ENCODE assay signal across 16 cellular contexts in the genomic region with DNA sequence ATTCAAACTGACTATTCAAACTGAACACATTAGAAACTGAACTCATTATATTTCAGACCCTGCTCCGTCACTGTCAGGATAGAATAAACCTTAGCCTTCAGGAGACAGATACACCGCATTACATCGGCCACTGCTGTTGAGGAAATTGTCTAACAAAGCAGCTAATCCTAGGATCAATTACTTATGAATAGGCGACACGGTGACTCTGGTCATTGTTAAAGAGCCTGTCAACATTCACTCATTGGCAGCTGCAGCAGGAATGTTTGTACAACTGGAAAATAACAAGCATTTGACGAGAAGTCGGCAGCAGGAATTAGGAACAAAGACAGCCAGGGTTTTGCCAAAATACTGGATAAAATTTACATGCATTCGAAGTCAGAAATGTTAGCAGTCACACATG.
DNase-seq lines count a peak whose midpoint lies in the region; ATAC-seq, FAIRE-seq and TF ChIP-seq lines count a peak whose summit lies in the region.
"Had no signal": no experiment of that assay in that cellular context is flagged by ENCODE, and none has a peak within 500 bp of the region (broad histone marks: within the 10 kb centered on the region; RNA-seq: fewer than 3 reads in every experiment).

No MANE protein-coding gene starts in this region.

- no peak overlapping the region for H2AK5ac ChIP-seq in H1 (ENCODE audit: low read depth, low read length)

- H4K5ac ChIP-seq in H1 (ENCODE audit: insufficient read length, low read depth, low read length): no peak overlapping the region

- H3K4me1 ChIP-seq in H1 (replicated peaks in 1 of 4; ENCODE audit: control insufficient read depth in 3 of 4, insufficient read depth in 4 of 4, low read length in 3 of 4): peaks cover 0 to 6% (median 1%) of the 10 kb centered on the region in 4 experiments; a peak in 2 of 7 replicates
- H3K4me1 ChIP-seq: BLaER1 treated with 17β-estradiol and CSF1 and Interleukin-3, amounts not matched to agents 10 nM and 100 nM had no signal

- H3K79me2 ChIP-seq in H1 (ENCODE audit: control insufficient read depth in 1 of 2, insufficient read depth in 2 of 2, low read length in 2 of 2): no peaks in the 10 kb centered on the region

- H3K4ac ChIP-seq in H1 (replicated peaks; ENCODE audit: insufficient read length, low read depth, low read length): no peak overlapping the region

- H3K14ac ChIP-seq in H1 (ENCODE audit: insufficient read length): no peak overlapping the region

- no peak overlapping the region for H3K27ac ChIP-seq in H1 (ENCODE audit: low read depth, low read length)
- H3K27ac ChIP-seq: BLaER1 treated with 17β-estradiol and CSF1 and Interleukin-3, amounts not matched to agents 10 nM and 100 nM; epithelial cell of prostate had no signal

- CTCF ChIA-PET in H1 (lab: Charles Lee; ENCODE audit: partially characterized antibody): no interaction called here

- ATAC-seq in SK-N-SH treated with all-trans-retinoic acid at 6 μM for 48 hours (no peak), GM21423 (IDR thresholded peaks at IDR 0.05; ENCODE audit: unreplicated experiment) (no peak)
- ATAC-seq: activated CD4-positive, CD25-positive, alpha-beta regulatory T cell treated with anti-CD3 and anti-CD28 coated beads, Interleukin-2, amount 50 U/mL, for 24 hours; stimulated activated memory B cell treated with anti-CD40 and anti-IgM and Interleukin-4, amounts not matched to agents 10 μg/mL and 1 μg/mL and 100 μg/mL, for 72 hours had no signal

- H2BK12ac ChIP-seq in H1 (ENCODE audit: low read depth, low read length): no peak overlapping the region

- H4K91ac ChIP-seq in H1 (replicated peaks; ENCODE audit: insufficient read length, low read length): no peak overlapping the region

- no peak overlapping the region for H3K4me3 ChIP-seq in LNCaP clone FGC (ENCODE audit: low read depth, low read length)
- H3K4me3 ChIP-seq in H1 (ENCODE audit: extremely low read depth in 1 of 4, insufficient read depth in 2 of 4, low read depth in 3 of 4, low read length in 4 of 4): no peak overlapping the region; a peak in 1 of 8 replicates
- H3K4me3 ChIP-seq: BLaER1 treated with 17β-estradiol and CSF1 and Interleukin-3, amounts not matched to agents 10 nM and 100 nM had no signal

- H3K23ac ChIP-seq in H1 (ENCODE audit: insufficient read length): no peak overlapping the region

- no peak overlapping the region for H2BK120ac ChIP-seq in H1 (replicated peaks; ENCODE audit: low read depth, low read length)

- TF ChIP-seq CTCF in LNCaP clone FGC (IDR thresholded peaks at IDR 0.05; ENCODE audit: control insufficient read depth, extremely low read depth, insufficient read depth): no peak
- TF ChIP-seq CTCF in H1 (IDR thresholded peaks at IDR 0.05; ENCODE audit: control extremely low read depth in 1 of 3, insufficient read depth in 1 of 3, low read depth in 1 of 3, low read length in 3 of 3): no peak

- H3K36me3 ChIP-seq in H1 (ENCODE audit: control insufficient read depth in 2 of 4, insufficient read depth in 4 of 4, low read length in 3 of 4): no peaks in the 10 kb centered on the region
- H3K36me3 ChIP-seq: BLaER1 treated with 17β-estradiol and CSF1 and Interleukin-3, amounts not matched to agents 10 nM and 100 nM had no signal

- no peak for TF ChIP-seq EP300 in H1 (IDR thresholded peaks at IDR 0.05; ENCODE audit: borderline replicate concordance in 1 of 2, low read depth in 2 of 2, low read length in 2 of 2)

- no peak overlapping the region for H2BK20ac ChIP-seq in H1 (ENCODE audit: low read length)

- whole genome bisulfite sequencing in H1 (ENCODE audit: extremely low coverage in 1 of 2, insufficient coverage in 1 of 2, insufficient read length in 1 of 2, insufficient replicate concordance in 2 of 2, low coverage in 1 of 2, low lambda C conversion rate in 2 of 2, missing lambda C conversion rate in 1 of 2), 2 experiments: 60% methylated on average over 8 of the region's 8 CpGs; no CpG with 5 or more reads in 1 of the 2 experiments

- H2BK5ac ChIP-seq in H1 (ENCODE audit: low read depth, low read length): no peak overlapping the region

- POLR2A ChIA-PET in H1 (lab: Charles Lee; ENCODE audit: partially characterized antibody): no interaction called here

- no peak for FAIRE-seq in H1 (lab: Jason Lieb, UNC)

- H2BK15ac ChIP-seq in H1 (ENCODE audit: low read length): no peak overlapping the region

- H3K18ac ChIP-seq in H1 (ENCODE audit: extremely low read depth, low read length): no peak overlapping the region

- TF ChIP-seq POLR2A in H1 (IDR thresholded peaks at IDR 0.05; ENCODE audit: control extremely low read depth in 1 of 2, low read depth in 2 of 2, low read length in 2 of 2): no peak

- no peaks in the 10 kb centered on the region for H3K23me2 ChIP-seq in H1 (ENCODE audit: low read depth, low read length)

- H3K79me1 ChIP-seq in H1 (ENCODE audit: low read depth, low read length): no peaks in the 10 kb centered on the region

- no peaks in the 10 kb centered on the region for H4K20me1 ChIP-seq in H1 (replicated peaks in 1 of 2; ENCODE audit: control insufficient read depth in 1 of 2, insufficient read depth in 2 of 2, low read length in 2 of 2)
- H4K20me1 ChIP-seq: BLaER1 treated with 17β-estradiol and CSF1 and Interleukin-3, amounts not matched to agents 10 nM and 100 nM had no signal

- no peaks in the 10 kb centered on the region for H3K9me3 ChIP-seq in H1 (ENCODE audit: insufficient read depth in 2 of 2, low read depth in 1 of 2, low read length in 1 of 2)

- peak; percentile 27 for DNase-seq in COLO668 (lab: John Stamatoyannopoulos, UW; ENCODE audit: unreplicated experiment)
- peak; percentile 10 for DNase-seq in LNCaP clone FGC (ENCODE audit: low read depth)
- peak; percentile 2 for DNase-seq in NCI-H510A (lab: John Stamatoyannopoulos, UW)
- no peak for DNase-seq in H1 (ENCODE audit: low read depth in 1 of 2, low spot score in 2 of 2)
- no peak for DNase-seq in NCI-H226
- no peak for DNase-seq in HCEC 1CT
- DNase-seq: cortex of kidney, foreskin melanocyte, midbrain, NCI-H2171 had no signal

- H3K27me3 ChIP-seq in H1 (replicated peaks in 1 of 4; ENCODE audit: control insufficient read depth in 3 of 4, extremely low read depth in 1 of 4, insufficient read depth in 3 of 4, low read length in 3 of 4): no peaks in the 10 kb centered on the region
- H3K27me3 ChIP-seq: BLaER1 treated with 17β-estradiol and CSF1 and Interleukin-3, amounts not matched to agents 10 nM and 100 nM had no signal

- no peak overlapping the region for H3K9ac ChIP-seq in H1 (replicated peaks in 1 of 4; ENCODE audit: extremely low read depth in 1 of 4, low read depth in 3 of 4, low read length in 3 of 4)
- H3K9ac ChIP-seq: BLaER1 treated with 17β-estradiol and CSF1 and Interleukin-3, amounts not matched to agents 10 nM and 100 nM had no signal

- H3K4me2 ChIP-seq in H1 (ENCODE audit: insufficient read depth in 1 of 2, low read depth in 2 of 2, low read length in 2 of 2): peak overlapping the region; percentile 10 to 26; a peak in 2 of 4 replicates
- H3K4me2 ChIP-seq: BLaER1 treated with 17β-estradiol and CSF1 and Interleukin-3, amounts not matched to agents 10 nM and 100 nM had no signal

- TF ChIP-seq RAD21 in H1 (IDR thresholded peaks at IDR 0.05 in 1 of 2, conservative IDR thresholded peaks at IDR 0.05 in 1 of 2; ENCODE audit: low read depth in 2 of 2, low read length in 2 of 2): no peak

- H3K56ac ChIP-seq in H1 (replicated peaks; ENCODE audit: insufficient read length, low read depth, low read length): no peak overlapping the region

- no peak overlapping the region for H4K8ac ChIP-seq in H1 (ENCODE audit: extremely low read depth, insufficient read depth, low read length)

- no peak overlapping the region for H2AFZ ChIP-seq in H1 (ENCODE audit: low read length)

TF ChIP-seq in H1, 55 proteins besides CTCF, POLR2A, EP300 and RAD21:
- TF ChIP-seq, protein P1, sequence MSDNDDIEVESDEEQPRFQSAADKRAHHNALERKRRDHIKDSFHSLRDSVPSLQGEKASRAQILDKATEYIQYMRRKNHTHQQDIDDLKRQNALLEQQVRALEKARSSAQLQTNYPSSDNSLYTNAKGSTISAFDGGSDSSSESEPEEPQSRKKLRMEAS (IDR thresholded peaks at IDR 0.05): no peak
- TF ChIP-seq ASH2L (IDR thresholded peaks at IDR 0.05; ENCODE audit: low read length): no peak
- no peak for TF ChIP-seq POLR2AphosphoS5 (IDR thresholded peaks at IDR 0.05; ENCODE audit: low read depth, low read length)
- no peak for TF ChIP-seq MAFK (IDR thresholded peaks at IDR 0.05; ENCODE audit: low read depth, low read length)
- peak; percentile 76 for TF ChIP-seq NANOG (IDR thresholded peaks at IDR 0.05; ENCODE audit: insufficient read depth, low read depth, low read length, poor library complexity, severe bottlenecking)
- 0 out of 2 replicates have a peak, but pooled peaks have one; percentile 17 for TF ChIP-seq TCF12 (IDR thresholded peaks at IDR 0.05; ENCODE audit: low read depth, low read length)
- TF ChIP-seq KDM5A (IDR thresholded peaks at IDR 0.05; ENCODE audit: low read length): no peak
- TF ChIP-seq TAF7 (optimal IDR thresholded peaks at IDR 0.05; ENCODE audit: borderline replicate concordance, low read depth, low read length): no peak

TF ChIP-seq in SK-N-SH treated with all-trans-retinoic acid at 6 μM for 48 hours, 23 proteins besides CTCF, POLR2A, EP300 and RAD21 (continues in another document):
- TF ChIP-seq, protein P2, sequence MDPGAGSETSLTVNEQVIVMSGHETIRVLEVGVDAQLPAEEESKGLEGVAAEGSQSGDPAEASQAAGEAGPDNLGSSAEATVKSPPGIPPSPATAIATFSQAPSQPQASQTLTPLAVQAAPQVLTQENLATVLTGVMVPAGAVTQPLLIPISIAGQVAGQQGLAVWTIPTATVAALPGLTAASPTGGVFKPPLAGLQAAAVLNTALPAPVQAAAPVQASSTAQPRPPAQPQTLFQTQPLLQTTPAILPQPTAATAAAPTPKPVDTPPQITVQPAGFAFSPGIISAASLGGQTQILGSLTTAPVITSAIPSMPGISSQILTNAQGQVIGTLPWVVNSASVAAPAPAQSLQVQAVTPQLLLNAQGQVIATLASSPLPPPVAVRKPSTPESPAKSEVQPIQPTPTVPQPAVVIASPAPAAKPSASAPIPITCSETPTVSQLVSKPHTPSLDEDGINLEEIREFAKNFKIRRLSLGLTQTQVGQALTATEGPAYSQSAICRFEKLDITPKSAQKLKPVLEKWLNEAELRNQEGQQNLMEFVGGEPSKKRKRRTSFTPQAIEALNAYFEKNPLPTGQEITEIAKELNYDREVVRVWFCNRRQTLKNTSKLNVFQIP (CRISPR knock-in tag; IDR thresholded peaks at IDR 0.05; ENCODE audit: borderline replicate concordance, low read depth): no peak
- TF ChIP-seq, protein P3, sequence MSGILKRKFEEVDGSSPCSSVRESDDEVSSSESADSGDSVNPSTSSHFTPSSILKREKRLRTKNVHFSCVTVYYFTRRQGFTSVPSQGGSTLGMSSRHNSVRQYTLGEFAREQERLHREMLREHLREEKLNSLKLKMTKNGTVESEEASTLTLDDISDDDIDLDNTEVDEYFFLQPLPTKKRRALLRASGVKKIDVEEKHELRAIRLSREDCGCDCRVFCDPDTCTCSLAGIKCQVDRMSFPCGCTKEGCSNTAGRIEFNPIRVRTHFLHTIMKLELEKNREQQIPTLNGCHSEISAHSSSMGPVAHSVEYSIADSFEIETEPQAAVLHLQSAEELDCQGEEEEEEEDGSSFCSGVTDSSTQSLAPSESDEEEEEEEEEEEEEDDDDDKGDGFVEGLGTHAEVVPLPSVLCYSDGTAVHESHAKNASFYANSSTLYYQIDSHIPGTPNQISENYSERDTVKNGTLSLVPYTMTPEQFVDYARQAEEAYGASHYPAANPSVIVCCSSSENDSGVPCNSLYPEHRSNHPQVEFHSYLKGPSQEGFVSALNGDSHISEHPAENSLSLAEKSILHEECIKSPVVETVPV (CRISPR knock-in tag; IDR thresholded peaks at IDR 0.05): no peak

Comparison
In these comparisons a context has a peak if more than half of its experiments do, and no peak if none do; other contexts are left out.
1. DNase-seq: peak in COLO668 (single experiment), LNCaP clone FGC (single experiment) and NCI-H510A (single experiment); none in H1 (0 of 2), NCI-H226 (single experiment) and HCEC 1CT (single experiment).